ENCODE assay signal across 23 cellular contexts in genomic region chr2:23241611-23242245, GRCh38.
DNase-seq lines count a peak whose midpoint lies in the region; FAIRE-seq and TF ChIP-seq lines count a peak whose summit lies in the region.
"Had no signal": no experiment of that assay in that cellular context is flagged by ENCODE, and none has a peak within 500 bp of the region (broad histone marks: within the 10 kb centered on the region; RNA-seq: fewer than 3 reads in every experiment).

No MANE protein-coding gene starts in this region.

- TF ChIP-seq POLR2A in erythroblast (IDR thresholded peaks at IDR 0.05; ENCODE audit: low read length): no peak

- no peaks in the 10 kb centered on the region for H3K36me3 ChIP-seq in adipocyte (ENCODE audit: control insufficient read depth, insufficient read depth, low read length, severe bottlenecking)
- H3K36me3 ChIP-seq: brain microvascular endothelial cell, gastrocnemius medialis, neutrophil, prostate gland had no signal

- peaks cover 13% of the 10 kb centered on the region for H3K4me1 ChIP-seq in adipocyte (ENCODE audit: control insufficient read depth, insufficient read depth, low read length)
- H3K4me1 ChIP-seq: gastrocnemius medialis, prostate gland had no signal

- FAIRE-seq in HTR-8/SVneo (lab: Jason Lieb, UNC): peak; percentile 77
- FAIRE-seq: GM12892, islet of Langerhans, RCC 7860 had no signal

- DNase-seq in Caki2 (ENCODE audit: low read depth) (peak; percentile 9), HTR-8/SVneo (ENCODE audit: insufficient read length, low spot score) (peak; percentile 82), adipocyte (ENCODE audit: low read depth) (peak; percentile 50), myocyte (ENCODE audit: low read depth) (peak; percentile 47), 8988T (no peak), AG08396 (ENCODE audit: low spot score) (no peak), GDM1 (lab: John Stamatoyannopoulos, UW) (no peak), erythroblast (lab: John Stamatoyannopoulos, UW) (no peak)
- DNase-seq: activated CD4-positive, alpha-beta T cell treated with anti-CD3 and anti-CD28 coated beads for 1 hour; activated CD8-positive, alpha-beta memory T cell treated with anti-CD3 and anti-CD28 coated beads for 24 hours; activated gamma-delta T cell; activated naive CD8-positive, alpha-beta T cell treated with anti-CD3 and anti-CD28 coated beads, Interleukin-2, amount 50 U/mL, for 24 hours; activated T-cell treated with anti-CD3 and anti-CD28 coated beads, Interleukin-2, amount 50 U/mL, for 1 hour; brain microvascular endothelial cell; DMS79; effector CD4-positive, alpha-beta T cell; gastrocnemius medialis; HCEC 1CT had no signal

- H3K9me3 ChIP-seq in adipocyte (ENCODE audit: control insufficient read depth, low read length): no peaks in the 10 kb centered on the region
- H3K9me3 ChIP-seq: gastrocnemius medialis, neutrophil, prostate gland had no signal

- in situ Hi-C loops in Caki2 (cut with HindIII; ENCODE audit: low pct_unique_long_range_greater_than_20kb, low sequenced_read_pairs): no loop called here

- no peak overlapping the region for H3K9ac ChIP-seq in adipocyte (ENCODE audit: low read length)

- H3K4me3 ChIP-seq in adipocyte (ENCODE audit: low read length): no peak overlapping the region
- H3K4me3 ChIP-seq: gastrocnemius medialis, prostate gland had no signal

- peaks cover 6% of the 10 kb centered on the region for H3K27me3 ChIP-seq in adipocyte (replicated peaks; ENCODE audit: control insufficient read depth, insufficient read depth, low read length)
- H3K27me3 ChIP-seq: brain microvascular endothelial cell, gastrocnemius medialis, neutrophil had no signal

Comparison
In these comparisons a context has a peak if more than half of its experiments do, and no peak if none do; other contexts are left out.
1. DNase-seq: peak in Caki2 (single experiment), HTR-8/SVneo (single experiment), adipocyte (single experiment) and myocyte (single experiment); none in 8988T (single experiment), AG08396 (single experiment), GDM1 (single experiment) and erythroblast (0 of 2).